ENCODE assay signal across 21 cellular contexts in the genomic region with DNA sequence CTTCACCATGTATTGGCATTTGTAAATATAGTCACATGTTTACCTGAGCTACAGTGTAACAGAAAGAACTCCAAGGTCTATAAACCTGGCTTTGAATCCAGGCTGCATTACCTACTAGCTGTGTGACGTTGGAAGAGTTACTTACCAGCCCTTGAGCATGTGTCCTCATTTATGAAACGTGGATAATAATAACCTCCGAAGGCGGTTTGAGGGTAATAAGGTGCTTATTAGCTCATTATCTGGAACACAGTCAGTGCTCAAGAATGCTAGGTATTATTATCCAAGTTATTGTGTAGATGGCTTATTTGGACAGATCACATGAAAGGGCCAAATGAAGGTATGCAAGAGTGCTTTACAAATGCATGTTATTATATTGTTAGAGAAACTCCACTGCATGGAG.
"Had no signal": no experiment of that assay in that cellular context is flagged by ENCODE, and none has a peak within 500 bp of the region (broad histone marks: within the 10 kb centered on the region; RNA-seq: fewer than 3 reads in every experiment).

No MANE protein-coding gene starts in this region.

- DNase-seq: colonic mucosa; cortex of kidney; effector CD8-positive, alpha-beta T cell; effector memory CD8-positive, alpha-beta T cell; endodermal cell; erythroblast; esophagus squamous epithelium; foreskin fibroblast; foreskin melanocyte; gastrocnemius medialis; glutamatergic neuron; head of caudate nucleus; heart right ventricle; hippocampal formation; left cardiac atrium; left lung; left ventricle myocardium superior; lower lobe of right lung; mesenchymal stem cell; mucosa of descending colon had no signal

- H3K4me3 ChIP-seq: colonic mucosa, esophagus squamous epithelium, gastrocnemius medialis, heart right ventricle, left lung, lower lobe of right lung, mucosa of descending colon had no signal

- ATAC-seq: effector memory CD8-positive, alpha-beta T cell; esophagus mucosa; gastrocnemius medialis; heart right ventricle; left cardiac atrium; left lung; left ventricle myocardium superior; lower lobe of right lung; mucosa of descending colon had no signal
